23 cellular contexts compared by ENCODE assay signal in the genomic region with DNA sequence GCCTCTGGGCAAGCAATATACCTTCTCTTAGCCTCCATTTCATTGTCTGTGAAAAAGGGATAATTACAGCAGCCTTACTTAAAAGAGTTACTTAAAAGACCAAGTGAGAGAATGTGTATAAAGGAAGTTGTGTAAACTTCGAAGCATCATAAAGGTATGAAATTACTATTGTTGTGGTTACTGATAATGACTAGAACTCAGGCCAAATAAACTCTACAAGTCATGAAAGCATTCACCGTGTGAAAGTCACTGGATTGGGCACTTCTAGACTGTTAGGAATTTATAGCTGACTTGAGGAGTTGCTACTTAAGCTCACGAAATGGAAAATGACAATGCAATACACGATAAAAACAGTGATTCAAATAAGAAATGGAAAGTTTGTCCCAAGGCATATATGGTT.
DNase-seq lines count a peak whose midpoint lies in the region; ATAC-seq and TF ChIP-seq lines count a peak whose summit lies in the region.
"Had no signal": no experiment of that assay in that cellular context is flagged by ENCODE, and none has a peak within 500 bp of the region (broad histone marks: within the 10 kb centered on the region; RNA-seq: fewer than 3 reads in every experiment).

No MANE protein-coding gene starts in this region.

- H3K9me3 Mint-ChIP-seq in dendritic cell treated with granulocyte-macrophage colony-stimulating factor and Interleukin-4, amounts not matched to agents 40 ng/mL and 50 ng/mL, for 4 days: no peaks in the 10 kb centered on the region
- peaks cover 4% of the 10 kb centered on the region for H3K9me3 Mint-ChIP-seq in nephron
- H3K9me3 Mint-ChIP-seq: activated CD8-positive, alpha-beta T cell treated with anti-CD3 and anti-CD28 coated beads for 36 hours; activated naive CD4-positive, alpha-beta T cell treated with anti-CD3 and anti-CD28 coated beads, Interleukin-2, amount 50 U/mL, for 24 hours; natural killer cell treated with Interleukin-12 subunit alpha and Interleukin-12 subunit beta and Interleukin-15 and Interleukin-18, amount 100 ng/mL, for 72 hours; stimulated activated effector memory CD8-positive, alpha-beta T cell treated with anti-CD3 and anti-CD28 coated beads, Interleukin-12 subunit alpha, Interleukin-12 subunit beta, amount 100 ng/mL, for 72 hours; WTC11 had no signal

- peaks cover 3% of the 10 kb centered on the region for H3K27me3 Mint-ChIP-seq in dendritic cell treated with granulocyte-macrophage colony-stimulating factor and Interleukin-4, amounts not matched to agents 40 ng/mL and 50 ng/mL, for 4 days
- H3K27me3 Mint-ChIP-seq in nephron (ENCODE audit: low read depth): no peaks in the 10 kb centered on the region
- H3K27me3 Mint-ChIP-seq: activated CD8-positive, alpha-beta T cell treated with anti-CD3 and anti-CD28 coated beads for 36 hours; activated naive CD4-positive, alpha-beta T cell treated with anti-CD3 and anti-CD28 coated beads, Interleukin-2, amount 50 U/mL, for 24 hours; natural killer cell treated with Interleukin-12 subunit alpha and Interleukin-12 subunit beta and Interleukin-15 and Interleukin-18, amount 100 ng/mL, for 72 hours; T-helper 17 cell had no signal

- H3K4me1 Mint-ChIP-seq in dendritic cell treated with granulocyte-macrophage colony-stimulating factor and Interleukin-4, amounts not matched to agents 40 ng/mL and 50 ng/mL, for 4 days (ENCODE audit: low read depth): peaks cover 27% of the 10 kb centered on the region
- H3K4me1 Mint-ChIP-seq in nephron: peaks cover 27% of the 10 kb centered on the region
- H3K4me1 Mint-ChIP-seq: activated naive CD4-positive, alpha-beta T cell treated with anti-CD3 and anti-CD28 coated beads, Interleukin-2, amount 50 U/mL, for 24 hours; CD8-positive, alpha-beta memory T cell; stimulated activated effector memory CD8-positive, alpha-beta T cell treated with anti-CD3 and anti-CD28 coated beads, Interleukin-12 subunit alpha, Interleukin-12 subunit beta, amount 100 ng/mL, for 72 hours had no signal

- peak overlapping the region; percentile 65 for H3K27ac Mint-ChIP-seq in dendritic cell treated with granulocyte-macrophage colony-stimulating factor and Interleukin-4, amounts not matched to agents 40 ng/mL and 50 ng/mL, for 4 days
- peak overlapping the region; percentile 32 to 76 (median 52) for H3K27ac Mint-ChIP-seq in nephron
- H3K27ac Mint-ChIP-seq: activated CD8-positive, alpha-beta T cell treated with anti-CD3 and anti-CD28 coated beads for 36 hours; activated naive CD4-positive, alpha-beta T cell treated with anti-CD3 and anti-CD28 coated beads, Interleukin-2, amount 50 U/mL, for 24 hours; CD8-positive, alpha-beta memory T cell; memory B cell; natural killer cell treated with Interleukin-12 subunit alpha and Interleukin-12 subunit beta and Interleukin-15 and Interleukin-18, amount 100 ng/mL, for 72 hours; stimulated activated effector memory CD8-positive, alpha-beta T cell treated with anti-CD3 and anti-CD28 coated beads, Interleukin-12 subunit alpha, Interleukin-12 subunit beta, amount 100 ng/mL, for 72 hours; T-helper 17 cell; WTC11 had no signal

- TF ChIP-seq CTCF in AG09309 (IDR thresholded peaks at IDR 0.05; ENCODE audit: control insufficient read depth, insufficient read depth, low read depth, low read length, missing control alignments) (no peak), nephron (IDR thresholded peaks at IDR 0.05; ENCODE audit: unreplicated experiment in 3 of 3) (no peak), GM13977 (IDR thresholded peaks at IDR 0.05; ENCODE audit: extremely low read depth, insufficient read depth, missing control alignments) (no peak)

- no peaks in the 10 kb centered on the region for H3K36me3 Mint-ChIP-seq in dendritic cell treated with granulocyte-macrophage colony-stimulating factor and Interleukin-4, amounts not matched to agents 40 ng/mL and 50 ng/mL, for 4 days (ENCODE audit: low read depth)
- no peaks in the 10 kb centered on the region for H3K36me3 Mint-ChIP-seq in nephron (ENCODE audit: low read depth)
- H3K36me3 Mint-ChIP-seq: natural killer cell treated with Interleukin-12 subunit alpha and Interleukin-12 subunit beta and Interleukin-15 and Interleukin-18, amount 100 ng/mL, for 72 hours; stimulated activated effector memory CD8-positive, alpha-beta T cell treated with anti-CD3 and anti-CD28 coated beads, Interleukin-12 subunit alpha, Interleukin-12 subunit beta, amount 100 ng/mL, for 72 hours; WTC11 had no signal

- in situ Hi-C loops in KBM-7 (cut with MboI; ENCODE audit: low pct_unique_long_range_greater_than_20kb, low sequenced_read_pairs) (no loop called here), GM13977 (cut with MboI; ENCODE audit: low pct_unique_long_range_greater_than_20kb, low sequenced_read_pairs, unreplicated experiment) (no loop called here)

- DNase-seq in AG09309 (ENCODE audit: low read depth) (peak; percentile 75), KBM-7 (peak; percentile 38), GM13977 (ENCODE audit: low spot score) (no peak), SW 1271 (lab: John Stamatoyannopoulos, UW) (no peak), mucosa of gallbladder (ENCODE audit: low spot score) (no peak)
- DNase-seq: activated CD8-positive, alpha-beta T cell treated with anti-CD3 and anti-CD28 coated beads for 36 hours; activated T-cell treated with anti-CD3 and anti-CD28 coated beads, Interleukin-2, amount 50 U/mL, for 4 hours; CD8-positive, alpha-beta memory T cell; HCEC 1CT; NCI-H1092 treated with DMSO at 0.1 percent for 48 hours; NCI-H69; SHP77 treated with DMSO at 0.1 percent for 48 hours; T-helper 17 cell had no signal

- H3K4me3 ChIP-seq in AG09309 (ENCODE audit: control insufficient read depth, low read depth, low read length): no peak overlapping the region
- H3K4me3 ChIP-seq: cardiac muscle cell, esophagus muscularis mucosa had no signal

- no peak for ATAC-seq in GM18861 (IDR thresholded peaks at IDR 0.05; ENCODE audit: unreplicated experiment)
- ATAC-seq: activated CD8-positive, alpha-beta T cell treated with anti-CD3 and anti-CD28 coated beads for 36 hours; activated T-cell treated with anti-CD3 and anti-CD28 coated beads, Interleukin-2, amount 50 U/mL, for 4 hours; natural killer cell treated with Interleukin-12 subunit alpha and Interleukin-12 subunit beta and Interleukin-15 and Interleukin-18, amount 100 ng/mL, for 72 hours; stimulated activated effector memory CD8-positive, alpha-beta T cell treated with anti-CD3 and anti-CD28 coated beads, Interleukin-12 subunit alpha, Interleukin-12 subunit beta, amount 100 ng/mL, for 72 hours; T-helper 17 cell; WTC11 had no signal

- H3K4me3 Mint-ChIP-seq in dendritic cell treated with granulocyte-macrophage colony-stimulating factor and Interleukin-4, amounts not matched to agents 40 ng/mL and 50 ng/mL, for 4 days: no peak overlapping the region
- H3K4me3 Mint-ChIP-seq in nephron: no peak overlapping the region
- H3K4me3 Mint-ChIP-seq: activated CD8-positive, alpha-beta T cell treated with anti-CD3 and anti-CD28 coated beads for 36 hours; activated naive CD4-positive, alpha-beta T cell treated with anti-CD3 and anti-CD28 coated beads, Interleukin-2, amount 50 U/mL, for 24 hours; activated T-cell treated with anti-CD3 and anti-CD28 coated beads, Interleukin-2, amount 50 U/mL, for 4 hours; CD8-positive, alpha-beta memory T cell; memory B cell; natural killer cell treated with Interleukin-12 subunit alpha and Interleukin-12 subunit beta and Interleukin-15 and Interleukin-18, amount 100 ng/mL, for 72 hours; stimulated activated effector memory CD8-positive, alpha-beta T cell treated with anti-CD3 and anti-CD28 coated beads, Interleukin-12 subunit alpha, Interleukin-12 subunit beta, amount 100 ng/mL, for 72 hours; T-helper 17 cell; WTC11 had no signal

- intact Hi-C loops in dendritic cell treated with granulocyte-macrophage colony-stimulating factor and Interleukin-4, amounts not matched to agents 40 ng/mL and 50 ng/mL, for 4 days (cut with micrococcal nuclease): loop anchor here (1.0 to 10.0 kb wide), 4 partner anchors 88 to 622 kb away; no protein-coding TSS in a partner anchor

Comparison
In these comparisons a context has a peak if more than half of its experiments do, and no peak if none do; other contexts are left out.
1. DNase-seq: peak in AG09309 (single experiment) and KBM-7 (single experiment); none in GM13977 (single experiment), SW 1271 (0 of 2) and mucosa of gallbladder (single experiment).